Comparison of ENCODE assay signal across 1 cellular context in the genomic region with DNA sequence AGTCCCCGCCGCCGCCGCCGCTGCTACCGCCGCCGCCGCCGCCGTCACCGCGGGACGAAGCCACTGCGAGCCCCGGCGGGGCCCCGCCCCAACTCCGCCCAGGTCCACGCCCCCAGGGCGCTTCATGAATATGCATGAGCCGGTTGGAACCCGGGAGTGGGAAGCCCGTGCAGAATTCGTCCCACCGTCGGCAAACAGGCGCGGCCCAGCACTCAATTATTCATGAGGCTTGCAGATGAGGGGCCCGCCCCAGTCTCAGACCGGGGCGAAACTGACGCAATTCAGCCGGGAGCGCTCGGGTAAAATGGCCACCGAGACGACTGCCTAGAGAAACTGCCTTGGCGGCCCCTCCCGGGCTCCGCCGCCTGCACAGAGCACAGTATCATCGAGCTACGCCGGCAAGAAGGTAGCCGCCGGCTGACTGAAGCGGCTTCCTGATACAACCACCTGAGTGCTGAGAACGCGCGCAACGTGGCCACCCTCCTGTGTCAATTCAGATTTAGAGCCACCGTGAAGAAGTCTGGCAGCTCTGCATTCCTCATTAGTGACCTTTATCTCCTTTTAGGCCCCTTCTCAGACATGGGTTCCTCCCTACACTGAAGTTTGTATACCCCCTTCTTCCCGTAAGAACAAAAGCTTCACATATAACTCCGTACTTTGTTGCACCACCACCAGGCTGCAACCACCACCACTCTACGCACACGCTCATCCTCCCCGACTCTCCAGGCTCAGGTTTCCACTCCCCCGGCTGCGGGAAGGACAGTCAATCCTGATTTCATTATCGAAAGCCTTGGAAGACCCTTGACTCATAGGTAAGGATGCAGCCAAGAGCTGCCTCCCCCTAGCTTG.
TF ChIP-seq lines count a peak whose summit lies in the region.

A gene with protein sequence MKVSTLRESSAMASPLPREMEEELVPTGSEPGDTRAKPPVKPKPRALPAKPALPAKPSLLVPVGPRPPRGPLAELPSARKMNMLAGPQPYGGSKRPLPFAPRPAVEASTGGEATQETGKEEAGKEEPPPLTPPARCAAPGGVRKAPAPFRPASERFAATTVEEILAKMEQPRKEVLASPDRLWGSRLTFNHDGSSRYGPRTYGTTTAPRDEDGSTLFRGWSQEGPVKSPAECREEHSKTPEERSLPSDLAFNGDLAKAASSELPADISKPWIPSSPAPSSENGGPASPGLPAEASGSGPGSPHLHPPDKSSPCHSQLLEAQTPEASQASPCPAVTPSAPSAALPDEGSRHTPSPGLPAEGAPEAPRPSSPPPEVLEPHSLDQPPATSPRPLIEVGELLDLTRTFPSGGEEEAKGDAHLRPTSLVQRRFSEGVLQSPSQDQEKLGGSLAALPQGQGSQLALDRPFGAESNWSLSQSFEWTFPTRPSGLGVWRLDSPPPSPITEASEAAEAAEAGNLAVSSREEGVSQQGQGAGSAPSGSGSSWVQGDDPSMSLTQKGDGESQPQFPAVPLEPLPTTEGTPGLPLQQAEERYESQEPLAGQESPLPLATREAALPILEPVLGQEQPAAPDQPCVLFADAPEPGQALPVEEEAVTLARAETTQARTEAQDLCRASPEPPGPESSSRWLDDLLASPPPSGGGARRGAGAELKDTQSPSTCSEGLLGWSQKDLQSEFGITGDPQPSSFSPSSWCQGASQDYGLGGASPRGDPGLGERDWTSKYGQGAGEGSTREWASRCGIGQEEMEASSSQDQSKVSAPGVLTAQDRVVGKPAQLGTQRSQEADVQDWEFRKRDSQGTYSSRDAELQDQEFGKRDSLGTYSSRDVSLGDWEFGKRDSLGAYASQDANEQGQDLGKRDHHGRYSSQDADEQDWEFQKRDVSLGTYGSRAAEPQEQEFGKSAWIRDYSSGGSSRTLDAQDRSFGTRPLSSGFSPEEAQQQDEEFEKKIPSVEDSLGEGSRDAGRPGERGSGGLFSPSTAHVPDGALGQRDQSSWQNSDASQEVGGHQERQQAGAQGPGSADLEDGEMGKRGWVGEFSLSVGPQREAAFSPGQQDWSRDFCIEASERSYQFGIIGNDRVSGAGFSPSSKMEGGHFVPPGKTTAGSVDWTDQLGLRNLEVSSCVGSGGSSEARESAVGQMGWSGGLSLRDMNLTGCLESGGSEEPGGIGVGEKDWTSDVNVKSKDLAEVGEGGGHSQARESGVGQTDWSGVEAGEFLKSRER (N-terminal part only) (minus strand): TSS at position 67 of the 849 bp plus-strand sequence. CDS start 3,067 bp downstream, outside the sequence.

TF ChIP-seq in K562, 482 proteins besides CTCF, POLR2A, EP300 and RAD21 (continued from another document and continues in another):
- TF ChIP-seq, protein P1, sequence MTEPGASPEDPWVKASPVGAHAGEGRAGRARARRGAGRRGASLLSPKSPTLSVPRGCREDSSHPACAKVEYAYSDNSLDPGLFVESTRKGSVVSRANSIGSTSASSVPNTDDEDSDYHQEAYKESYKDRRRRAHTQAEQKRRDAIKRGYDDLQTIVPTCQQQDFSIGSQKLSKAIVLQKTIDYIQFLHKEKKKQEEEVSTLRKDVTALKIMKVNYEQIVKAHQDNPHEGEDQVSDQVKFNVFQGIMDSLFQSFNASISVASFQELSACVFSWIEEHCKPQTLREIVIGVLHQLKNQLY (CRISPR knock-in tag; conservative IDR thresholded peaks at IDR 0.05) = no peak
- TF ChIP-seq BDP1 (IDR thresholded peaks at IDR 0.05; ENCODE audit: insufficient read depth, insufficient read length) = no peak
- no peak for TF ChIP-seq SREBF2 (CRISPR knock-in tag; IDR thresholded peaks at IDR 0.05)
- TF ChIP-seq FOXK2 (conservative IDR thresholded peaks at IDR 0.05 in 1 of 2, IDR thresholded peaks at IDR 0.05 in 1 of 2; ENCODE audit: low read depth in 2 of 2) = 0 out of 4 replicates have a peak, but pooled peaks of 1 of the 2 experiments have one; percentile 29
- TF ChIP-seq ZNF79 (CRISPR knock-in tag; IDR thresholded peaks at IDR 0.05; ENCODE audit: low read depth) = no peak
- TF ChIP-seq MEIS2 (IDR thresholded peaks at IDR 0.05; ENCODE audit: partially characterized antibody) = peak; percentile 4
- TF ChIP-seq NEUROD1 (IDR thresholded peaks at IDR 0.05; ENCODE audit: borderline replicate concordance, low read depth, low read length, partially characterized antibody) = peak; percentile 39
- no peak for TF ChIP-seq DDX20 (tag; IDR thresholded peaks at IDR 0.05; ENCODE audit: low read depth)
- TF ChIP-seq BRD9 (IDR thresholded peaks at IDR 0.05; ENCODE audit: low read depth, partially characterized antibody) = no peak
- TF ChIP-seq ZNF239 (CRISPR knock-in tag; IDR thresholded peaks at IDR 0.05) = no peak
- no peak for TF ChIP-seq ZKSCAN3 (CRISPR knock-in tag; IDR thresholded peaks at IDR 0.05)
- TF ChIP-seq EHMT2 (IDR thresholded peaks at IDR 0.05) = no peak
- TF ChIP-seq ZNF133 (CRISPR knock-in tag; IDR thresholded peaks at IDR 0.05) = no peak
- TF ChIP-seq CTBP1 (IDR thresholded peaks at IDR 0.05; ENCODE audit: borderline replicate concordance) = peak; percentile 57
- peak; percentile 57; the same call in 1 of the 2 replicates for TF ChIP-seq L3MBTL2 (IDR thresholded peaks at IDR 0.05)
- TF ChIP-seq ZNF143 (CRISPR knock-in tag; IDR thresholded peaks at IDR 0.05) = no peak
- no peak for TF ChIP-seq ZC3H4 (CRISPR knock-in tag; IDR thresholded peaks at IDR 0.05; ENCODE audit: borderline replicate concordance)
- no peak for TF ChIP-seq ZBTB8A (IDR thresholded peaks at IDR 0.05; ENCODE audit: partially characterized antibody)
- TF ChIP-seq ZBED1 (IDR thresholded peaks at IDR 0.05) = no peak
- no peak for TF ChIP-seq U2AF2 (optimal IDR thresholded peaks at IDR 0.05; ENCODE audit: low read depth, low read length)
- no peak for TF ChIP-seq NR2F6 (CRISPR knock-in tag; IDR thresholded peaks at IDR 0.05)
- TF ChIP-seq ATF1 (CRISPR knock-in tag; IDR thresholded peaks at IDR 0.05) = no peak
- TF ChIP-seq ATF1 (tag; IDR thresholded peaks at IDR 0.05) = peak; percentile 73
- TF ChIP-seq POLR2AphosphoS2 (IDR thresholded peaks at IDR 0.05; ENCODE audit: low read length) = peak; percentile 58
- TF ChIP-seq ZFP36 (IDR thresholded peaks at IDR 0.05; ENCODE audit: low read depth, low read length, partially characterized antibody) = no peak
- TF ChIP-seq ZC3H11A (IDR thresholded peaks at IDR 0.05; ENCODE audit: low read depth, low read length) = no peak
- no peak for TF ChIP-seq ZNF282 (CRISPR knock-in tag; IDR thresholded peaks at IDR 0.05)
- peak; percentile 91 for TF ChIP-seq POLR2H (tag; IDR thresholded peaks at IDR 0.05; ENCODE audit: low read depth)
- TF ChIP-seq, protein P2, sequence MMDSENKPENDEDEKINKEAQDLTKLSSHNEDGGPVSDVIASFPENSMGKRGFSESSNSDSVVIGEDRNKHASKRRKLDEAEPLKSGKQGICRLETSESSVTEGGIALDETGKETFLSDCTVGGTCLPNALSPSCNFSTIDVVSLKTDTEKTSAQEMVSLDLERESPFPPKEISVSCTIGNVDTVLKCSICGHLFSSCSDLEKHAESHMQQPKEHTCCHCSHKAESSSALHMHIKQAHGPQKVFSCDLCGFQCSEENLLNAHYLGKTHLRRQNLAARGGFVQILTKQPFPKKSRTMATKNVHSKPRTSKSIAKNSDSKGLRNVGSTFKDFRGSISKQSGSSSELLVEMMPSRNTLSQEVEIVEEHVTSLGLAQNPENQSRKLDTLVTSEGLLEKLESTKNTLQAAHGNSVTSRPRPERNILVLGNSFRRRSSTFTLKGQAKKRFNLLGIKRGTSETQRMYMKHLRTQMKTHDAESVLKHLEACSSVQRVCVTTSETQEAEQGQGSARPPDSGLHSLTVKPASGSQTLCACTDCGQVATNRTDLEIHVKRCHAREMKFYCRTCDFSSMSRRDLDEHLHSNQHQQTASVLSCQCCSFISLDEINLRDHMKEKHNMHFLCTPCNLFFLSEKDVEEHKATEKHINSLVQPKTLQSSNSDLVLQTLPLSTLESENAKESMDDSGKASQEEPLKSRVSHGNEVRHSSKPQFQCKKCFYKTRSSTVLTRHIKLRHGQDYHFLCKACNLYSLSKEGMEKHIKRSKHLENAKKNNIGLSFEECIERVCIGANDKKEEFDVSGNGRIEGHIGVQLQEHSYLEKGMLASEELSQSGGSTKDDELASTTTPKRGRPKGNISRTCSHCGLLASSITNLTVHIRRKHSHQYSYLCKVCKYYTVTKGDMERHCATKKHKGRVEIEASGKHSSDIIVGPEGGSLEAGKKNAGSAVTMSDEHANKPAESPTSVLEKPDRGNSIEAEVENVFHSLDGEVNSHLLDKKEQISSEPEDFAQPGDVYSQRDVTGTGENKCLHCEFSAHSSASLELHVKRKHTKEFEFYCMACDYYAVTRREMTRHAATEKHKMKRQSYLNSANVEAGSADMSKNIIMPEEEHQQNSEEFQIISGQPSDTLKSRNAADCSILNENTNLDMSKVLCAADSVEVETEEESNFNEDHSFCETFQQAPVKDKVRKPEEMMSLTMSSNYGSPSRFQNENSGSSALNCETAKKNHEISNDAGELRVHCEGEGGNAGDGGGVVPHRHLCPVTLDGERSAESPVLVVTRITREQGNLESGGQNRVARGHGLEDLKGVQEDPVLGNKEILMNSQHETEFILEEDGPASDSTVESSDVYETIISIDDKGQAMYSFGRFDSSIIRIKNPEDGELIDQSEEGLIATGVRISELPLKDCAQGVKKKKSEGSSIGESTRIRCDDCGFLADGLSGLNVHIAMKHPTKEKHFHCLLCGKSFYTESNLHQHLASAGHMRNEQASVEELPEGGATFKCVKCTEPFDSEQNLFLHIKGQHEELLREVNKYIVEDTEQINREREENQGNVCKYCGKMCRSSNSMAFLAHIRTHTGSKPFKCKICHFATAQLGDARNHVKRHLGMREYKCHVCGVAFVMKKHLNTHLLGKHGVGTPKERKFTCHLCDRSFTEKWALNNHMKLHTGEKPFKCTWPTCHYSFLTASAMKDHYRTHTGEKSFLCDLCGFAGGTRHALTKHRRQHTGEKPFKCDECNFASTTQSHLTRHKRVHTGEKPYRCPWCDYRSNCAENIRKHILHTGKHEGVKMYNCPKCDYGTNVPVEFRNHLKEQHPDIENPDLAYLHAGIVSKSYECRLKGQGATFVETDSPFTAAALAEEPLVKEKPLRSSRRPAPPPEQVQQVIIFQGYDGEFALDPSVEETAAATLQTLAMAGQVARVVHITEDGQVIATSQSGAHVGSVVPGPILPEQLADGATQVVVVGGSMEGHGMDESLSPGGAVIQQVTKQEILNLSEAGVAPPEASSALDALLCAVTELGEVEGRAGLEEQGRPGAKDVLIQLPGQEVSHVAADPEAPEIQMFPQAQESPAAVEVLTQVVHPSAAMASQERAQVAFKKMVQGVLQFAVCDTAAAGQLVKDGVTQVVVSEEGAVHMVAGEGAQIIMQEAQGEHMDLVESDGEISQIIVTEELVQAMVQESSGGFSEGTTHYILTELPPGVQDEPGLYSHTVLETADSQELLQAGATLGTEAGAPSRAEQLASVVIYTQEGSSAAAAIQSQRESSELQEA (IDR thresholded peaks at IDR 0.05; ENCODE audit: low read depth) = no peak
- TF ChIP-seq SMAD3 (CRISPR knock-in tag; conservative IDR thresholded peaks at IDR 0.05) = no peak
- no peak for TF ChIP-seq KLF6 (CRISPR knock-in tag; IDR thresholded peaks at IDR 0.05; ENCODE audit: borderline replicate concordance)
- no peak for TF ChIP-seq NR3C1 (CRISPR knock-in tag; IDR thresholded peaks at IDR 0.05)
- no peak for TF ChIP-seq NUFIP1 (IDR thresholded peaks at IDR 0.05; ENCODE audit: partially characterized antibody)
- no peak for TF ChIP-seq MCM2 (IDR thresholded peaks at IDR 0.05; ENCODE audit: low read depth)
- TF ChIP-seq CEBPB (tag; IDR thresholded peaks at IDR 0.05) = peak; percentile 95
- TF ChIP-seq, protein P3, sequence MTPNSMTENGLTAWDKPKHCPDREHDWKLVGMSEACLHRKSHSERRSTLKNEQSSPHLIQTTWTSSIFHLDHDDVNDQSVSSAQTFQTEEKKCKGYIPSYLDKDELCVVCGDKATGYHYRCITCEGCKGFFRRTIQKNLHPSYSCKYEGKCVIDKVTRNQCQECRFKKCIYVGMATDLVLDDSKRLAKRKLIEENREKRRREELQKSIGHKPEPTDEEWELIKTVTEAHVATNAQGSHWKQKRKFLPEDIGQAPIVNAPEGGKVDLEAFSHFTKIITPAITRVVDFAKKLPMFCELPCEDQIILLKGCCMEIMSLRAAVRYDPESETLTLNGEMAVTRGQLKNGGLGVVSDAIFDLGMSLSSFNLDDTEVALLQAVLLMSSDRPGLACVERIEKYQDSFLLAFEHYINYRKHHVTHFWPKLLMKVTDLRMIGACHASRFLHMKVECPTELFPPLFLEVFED (CRISPR knock-in tag; conservative IDR thresholded peaks at IDR 0.05) = no peak
- no peak for TF ChIP-seq XRCC3 (IDR thresholded peaks at IDR 0.05)
- TF ChIP-seq, protein P4, sequence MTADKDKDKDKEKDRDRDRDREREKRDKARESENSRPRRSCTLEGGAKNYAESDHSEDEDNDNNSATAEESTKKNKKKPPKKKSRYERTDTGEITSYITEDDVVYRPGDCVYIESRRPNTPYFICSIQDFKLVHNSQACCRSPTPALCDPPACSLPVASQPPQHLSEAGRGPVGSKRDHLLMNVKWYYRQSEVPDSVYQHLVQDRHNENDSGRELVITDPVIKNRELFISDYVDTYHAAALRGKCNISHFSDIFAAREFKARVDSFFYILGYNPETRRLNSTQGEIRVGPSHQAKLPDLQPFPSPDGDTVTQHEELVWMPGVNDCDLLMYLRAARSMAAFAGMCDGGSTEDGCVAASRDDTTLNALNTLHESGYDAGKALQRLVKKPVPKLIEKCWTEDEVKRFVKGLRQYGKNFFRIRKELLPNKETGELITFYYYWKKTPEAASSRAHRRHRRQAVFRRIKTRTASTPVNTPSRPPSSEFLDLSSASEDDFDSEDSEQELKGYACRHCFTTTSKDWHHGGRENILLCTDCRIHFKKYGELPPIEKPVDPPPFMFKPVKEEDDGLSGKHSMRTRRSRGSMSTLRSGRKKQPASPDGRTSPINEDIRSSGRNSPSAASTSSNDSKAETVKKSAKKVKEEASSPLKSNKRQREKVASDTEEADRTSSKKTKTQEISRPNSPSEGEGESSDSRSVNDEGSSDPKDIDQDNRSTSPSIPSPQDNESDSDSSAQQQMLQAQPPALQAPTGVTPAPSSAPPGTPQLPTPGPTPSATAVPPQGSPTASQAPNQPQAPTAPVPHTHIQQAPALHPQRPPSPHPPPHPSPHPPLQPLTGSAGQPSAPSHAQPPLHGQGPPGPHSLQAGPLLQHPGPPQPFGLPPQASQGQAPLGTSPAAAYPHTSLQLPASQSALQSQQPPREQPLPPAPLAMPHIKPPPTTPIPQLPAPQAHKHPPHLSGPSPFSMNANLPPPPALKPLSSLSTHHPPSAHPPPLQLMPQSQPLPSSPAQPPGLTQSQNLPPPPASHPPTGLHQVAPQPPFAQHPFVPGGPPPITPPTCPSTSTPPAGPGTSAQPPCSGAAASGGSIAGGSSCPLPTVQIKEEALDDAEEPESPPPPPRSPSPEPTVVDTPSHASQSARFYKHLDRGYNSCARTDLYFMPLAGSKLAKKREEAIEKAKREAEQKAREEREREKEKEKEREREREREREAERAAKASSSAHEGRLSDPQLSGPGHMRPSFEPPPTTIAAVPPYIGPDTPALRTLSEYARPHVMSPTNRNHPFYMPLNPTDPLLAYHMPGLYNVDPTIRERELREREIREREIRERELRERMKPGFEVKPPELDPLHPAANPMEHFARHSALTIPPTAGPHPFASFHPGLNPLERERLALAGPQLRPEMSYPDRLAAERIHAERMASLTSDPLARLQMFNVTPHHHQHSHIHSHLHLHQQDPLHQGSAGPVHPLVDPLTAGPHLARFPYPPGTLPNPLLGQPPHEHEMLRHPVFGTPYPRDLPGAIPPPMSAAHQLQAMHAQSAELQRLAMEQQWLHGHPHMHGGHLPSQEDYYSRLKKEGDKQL (CRISPR knock-in tag; IDR thresholded peaks at IDR 0.05; ENCODE audit: borderline replicate concordance) = no peak
